ENCODE assay signal across 9 cellular contexts in the genomic region with DNA sequence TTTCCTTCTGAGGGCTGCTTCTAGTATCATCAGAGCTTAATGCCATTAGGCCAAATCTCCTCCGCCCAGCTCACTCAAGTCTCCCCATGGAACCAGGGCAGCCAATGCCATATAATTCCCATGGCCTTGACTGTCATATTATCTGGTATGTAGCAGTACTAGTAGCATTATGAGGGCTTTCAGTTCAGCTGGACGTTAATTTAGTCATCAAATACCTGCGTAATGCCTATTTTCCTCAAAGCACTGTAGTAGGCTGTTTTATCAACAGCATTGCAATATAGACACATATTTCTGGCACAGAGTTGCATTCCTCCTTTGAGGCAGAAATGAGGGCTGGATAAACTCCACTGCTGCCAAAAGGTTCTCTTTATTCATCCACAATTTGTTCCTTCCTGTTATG. TPM values are rescaled to one million over a fixed set of nuclear protein-coding genes. Genes with fewer than 3 reads are reported as not detected.
A peak's percentile ranks its signal among the peaks of the same experiment; 100 is the strongest.
DNase-seq lines count a peak whose midpoint lies in the region; ATAC-seq and TF ChIP-seq lines count a peak whose summit lies in the region.
"Had no signal": no experiment of that assay in that cellular context is flagged by ENCODE, and none has a peak within 500 bp of the region (broad histone marks: within the 10 kb centered on the region; RNA-seq: fewer than 3 reads in every experiment).

No MANE protein-coding gene starts in this region.

- DNase-seq in HAP-1 (ENCODE audit: low spot score in 2 of 2) (no peak), right atrium auricular region (ENCODE audit: low spot score) (no peak), spleen (no peak), DMS 273 (lab: John Stamatoyannopoulos, UW; ENCODE audit: unreplicated experiment) (no peak), SW480 (ENCODE audit: low spot score) (no peak), inferior parietal cortex (ENCODE audit: extremely low spot score) (no peak)
- no peak for DNase-seq in activated CD4-positive, alpha-beta memory T cell treated with anti-CD3 and anti-CD28 coated beads, Interleukin-2, amount 10 ng/mL, durations not matched to agents 7 days and 5 days
- DNase-seq: kidney glomerular epithelial cell had no signal

- CTCF ChIA-PET in activated CD4-positive, alpha-beta memory T cell treated with anti-CD3 and anti-CD28 coated beads, Interleukin-2, amount 10 ng/mL, durations not matched to agents 7 days and 5 days (lab: Charles Lee): interaction anchor here (1.3 to 2.4 kb wide), 3 partner anchors 15 to 21 kb away, joined by 4 to 15 read pairs (median 10); no protein-coding TSS in a partner anchor

- H3K36me3 ChIP-seq in HAP-1 (replicated peaks) (peaks cover 8% of the 10 kb centered on the region; the same call in 1 of the 2 replicates), right atrium auricular region (no peaks in the 10 kb centered on the region), spleen (peaks cover 0 to 14% (median 10%) of the 10 kb centered on the region in 6 donors)

- H3K4me3 Mint-ChIP-seq in activated CD4-positive, alpha-beta memory T cell treated with anti-CD3 and anti-CD28 coated beads, Interleukin-2, amount 10 ng/mL, durations not matched to agents 7 days and 5 days: peak overlapping the region; percentile 97

- POLR2A ChIA-PET in activated CD4-positive, alpha-beta memory T cell treated with anti-CD3 and anti-CD28 coated beads, Interleukin-2, amount 10 ng/mL, durations not matched to agents 7 days and 5 days (lab: Charles Lee): interaction anchor here (0.6 to 2.3 kb wide), 4 partner anchors 21 to 532 kb away, joined by 3 to 19 read pairs (median 6); no protein-coding TSS in a partner anchor

- H3K4me1 ChIP-seq in HAP-1 (peaks cover 19% of the 10 kb centered on the region), right atrium auricular region (peaks cover 0 to 40% of the 10 kb centered on the region in 2 donors), spleen (peaks cover 35 to 77% (median 48%) of the 10 kb centered on the region in 6 donors)

- H3K4me3 ChIP-seq in HAP-1 (peak overlapping the region; percentile 81), right atrium auricular region (peak overlapping the region in 1 of 2 donors; percentile 73), spleen (peak overlapping the region in 6 of 8 donors; percentile 82 to 96 (median 86))

- H3K27me3 Mint-ChIP-seq in activated CD4-positive, alpha-beta memory T cell treated with anti-CD3 and anti-CD28 coated beads, Interleukin-2, amount 10 ng/mL, durations not matched to agents 7 days and 5 days: no peaks in the 10 kb centered on the region

- peaks cover 33% of the 10 kb centered on the region for H3K36me3 Mint-ChIP-seq in activated CD4-positive, alpha-beta memory T cell treated with anti-CD3 and anti-CD28 coated beads, Interleukin-2, amount 10 ng/mL, durations not matched to agents 7 days and 5 days (ENCODE audit: low read depth)

- H3K27me3 ChIP-seq in HAP-1 (ENCODE audit: low read depth): no peaks in the 10 kb centered on the region
- no peaks in the 10 kb centered on the region for H3K27me3 ChIP-seq in right atrium auricular region
- no peaks in the 10 kb centered on the region for H3K27me3 ChIP-seq in spleen (replicated peaks in 1 of 7)

- intact Hi-C loops in spleen (cut with DNase I; ENCODE audit: low total_unique reads): no loop called here

- TF ChIP-seq CTCF in right atrium auricular region (IDR thresholded peaks at IDR 0.05): no peak
- TF ChIP-seq CTCF in spleen (IDR thresholded peaks at IDR 0.05 in 8 of 11, conservative IDR thresholded peaks at IDR 0.05 in 3 of 11): no peak

- peak overlapping the region; percentile 97 for H3K27ac Mint-ChIP-seq in activated CD4-positive, alpha-beta memory T cell treated with anti-CD3 and anti-CD28 coated beads, Interleukin-2, amount 10 ng/mL, durations not matched to agents 7 days and 5 days

- peak overlapping the region; percentile 98 for H3K27ac ChIP-seq in right atrium auricular region
- H3K27ac ChIP-seq in spleen: peak overlapping the region; percentile 7 to 98 (median 98)

- H3K4me1 Mint-ChIP-seq in activated CD4-positive, alpha-beta memory T cell treated with anti-CD3 and anti-CD28 coated beads, Interleukin-2, amount 10 ng/mL, durations not matched to agents 7 days and 5 days: peaks cover 42% of the 10 kb centered on the region

- peaks cover 5% of the 10 kb centered on the region for H3K9me3 Mint-ChIP-seq in activated CD4-positive, alpha-beta memory T cell treated with anti-CD3 and anti-CD28 coated beads, Interleukin-2, amount 10 ng/mL, durations not matched to agents 7 days and 5 days

- ATAC-seq in GM21717 (IDR thresholded peaks at IDR 0.05; ENCODE audit: unreplicated experiment): no peak

- H3K9me3 ChIP-seq in HAP-1: no peaks in the 10 kb centered on the region
- no peaks in the 10 kb centered on the region for H3K9me3 ChIP-seq in right atrium auricular region
- peaks cover 0 to 11% (median 3%) of the 10 kb centered on the region in 8 donors for H3K9me3 ChIP-seq in spleen

- in situ Hi-C loops in HAP-1 (cut with MboI; ENCODE audit: low sequenced_read_pairs): no loop called here

- WGBS in spleen, 5 donors: 62 to 83% (median 64%) methylated on average over 3 of the region's 3 CpGs

- TF ChIP-seq POLR2A in spleen (IDR thresholded peaks at IDR 0.05): no peak

RNA-seq across cellular contexts. Expression of a gene that starts 1.7 kb away (rescaled TPM):
- 10 to 100 TPM; 60.7 to 63.6 TPM for total RNA-seq in activated CD4-positive, alpha-beta memory T cell treated with anti-CD3 and anti-CD28 coated beads, Interleukin-2, amount 10 ng/mL, durations not matched to agents 7 days and 5 days
- total RNA-seq in right atrium auricular region (10 to 100 TPM; 26.3 to 34.5 TPM), spleen (10 to 100 TPM; 45.5 to 65.9 (median 61.9) TPM)
- 10 to 100 TPM; 12.8 to 26.6 (median 14.5) TPM for polyA plus RNA-seq in spleen

RNA-seq across cellular contexts. Expression of a gene that starts 1.8 kb away (rescaled TPM):
- under 1 TPM in 1 of 2 experiments, not detected in 1; 0.35 TPM for total RNA-seq in activated CD4-positive, alpha-beta memory T cell treated with anti-CD3 and anti-CD28 coated beads, Interleukin-2, amount 10 ng/mL, durations not matched to agents 7 days and 5 days
- under 1 TPM in 1 of 2 donors, not detected in 1; 0.24 TPM for total RNA-seq in right atrium auricular region
- total RNA-seq in spleen: under 1 TPM in 1 of 7 donors, not detected in 6; 0.49 TPM
- not detected for polyA plus RNA-seq in spleen

RNA-seq across cellular contexts. Expression of a gene that starts 57.0 kb away (rescaled TPM):
- total RNA-seq in activated CD4-positive, alpha-beta memory T cell treated with anti-CD3 and anti-CD28 coated beads, Interleukin-2, amount 10 ng/mL, durations not matched to agents 7 days and 5 days: 10 to 100 TPM; 20.7 to 21.9 TPM
- total RNA-seq in right atrium auricular region (under 1 TPM; 0.33 to 0.43 TPM), spleen (1 to 10 TPM in 6 of 7 donors, under 1 TPM in 1; 0.51 to 3.2 (median 1.9) TPM)
- 1 to 10 TPM; 1.6 to 4.5 (median 2.1) TPM for polyA plus RNA-seq in spleen

Comparison
In these comparisons a context has a peak if more than half of its experiments do, and no peak if none do; other contexts are left out.
1. RNA of a gene that starts 57.0 kb away (total RNA-seq): 20.7 to 21.9 TPM in activated CD4-positive, alpha-beta memory T cell treated with anti-CD3 and anti-CD28 coated beads, Interleukin-2, amount 10 ng/mL, durations not matched to agents 7 days and 5 days; 0.51 to 3.2 TPM in spleen and 0.33 to 0.43 TPM in right atrium auricular region; every median in the first group is over 4 times any median in the second.